ENCODE assay signal across 22 cellular contexts in the genomic region with DNA sequence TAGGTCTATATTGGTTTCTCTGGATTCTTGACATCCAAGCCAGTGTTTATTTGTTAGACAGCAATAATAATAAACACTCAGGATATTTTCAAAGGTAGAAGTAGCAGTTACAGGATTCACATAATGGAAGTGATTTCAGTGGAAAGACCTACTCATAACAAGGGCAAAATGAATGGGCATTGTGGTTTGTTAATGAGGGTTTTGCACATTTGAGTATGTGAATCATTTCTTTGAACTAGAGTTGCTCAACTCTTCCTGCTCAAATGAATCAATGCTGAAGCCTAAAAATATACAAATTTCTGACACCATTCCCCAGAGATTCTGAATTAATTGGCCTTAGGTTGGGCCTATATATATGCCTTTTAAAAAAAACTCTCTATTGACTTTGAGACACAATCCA. TPM values are rescaled to one million over a fixed set of nuclear protein-coding genes. Genes with fewer than 3 reads are reported as not detected.
A peak's percentile ranks its signal among the peaks of the same experiment; 100 is the strongest.
DNase-seq lines count a peak whose midpoint lies in the region; ATAC-seq, FAIRE-seq and TF ChIP-seq lines count a peak whose summit lies in the region.
"Had no signal": no experiment of that assay in that cellular context is flagged by ENCODE, and none has a peak within 500 bp of the region (broad histone marks: within the 10 kb centered on the region; RNA-seq: fewer than 3 reads in every experiment).

No MANE protein-coding gene starts in this region.

- no peak overlapping the region for H3T11ph ChIP-seq in H9 (ENCODE audit: low read length)

- no peak overlapping the region for H3K18ac ChIP-seq in H9 (ENCODE audit: insufficient read length, low read depth, low read length)

- H4K91ac ChIP-seq in H9 (ENCODE audit: insufficient read length, low read depth, low read length), result no peak overlapping the region

- H2AFZ ChIP-seq in GM23248, result no peak overlapping the region
- no peak overlapping the region for H2AFZ ChIP-seq in astrocyte (ENCODE audit: low read depth, low read length)
- H2AFZ ChIP-seq in H9 (ENCODE audit: low read length), result no peak overlapping the region

- H3K79me2 ChIP-seq in GM23248 (ENCODE audit: insufficient read depth) (no peaks in the 10 kb centered on the region), astrocyte (ENCODE audit: insufficient read depth, low read length) (no peaks in the 10 kb centered on the region), H9 (ENCODE audit: insufficient read depth, low read length) (no peaks in the 10 kb centered on the region)

- H4K20me1 ChIP-seq in GM23248 (ENCODE audit: insufficient read depth), result no peaks in the 10 kb centered on the region
- no peaks in the 10 kb centered on the region for H4K20me1 ChIP-seq in astrocyte (ENCODE audit: insufficient read depth, low read length)
- no peaks in the 10 kb centered on the region for H4K20me1 ChIP-seq in H9 (ENCODE audit: control insufficient read depth, insufficient read depth, insufficient read length)
- H4K20me1 ChIP-seq: BLaER1 had no signal

- no peak overlapping the region for H3K4ac ChIP-seq in H9 (ENCODE audit: low read depth, low read length)

- H2BK5ac ChIP-seq in H9 (ENCODE audit: insufficient read length, low read length), result no peak overlapping the region

- no peak overlapping the region for H3K9ac ChIP-seq in GM23248
- no peak overlapping the region for H3K9ac ChIP-seq in astrocyte (ENCODE audit: low read length)
- no peak overlapping the region for H3K9ac ChIP-seq in H9 (ENCODE audit: extremely low read depth, insufficient read length, low read length)
- H3K9ac ChIP-seq: BLaER1 had no signal

- H2BK15ac ChIP-seq in H9 (ENCODE audit: low read depth, low read length), result no peak overlapping the region

- intact Hi-C loops in Right ventricle myocardium superior (cut with DNase I), result no loop called here

- no peak overlapping the region for H3K56ac ChIP-seq in H9 (ENCODE audit: insufficient read length, low read depth, low read length)

- H2BK120ac ChIP-seq in H9 (ENCODE audit: low read depth, low read length, poor library complexity, severe bottlenecking), result no peak overlapping the region

- H3K27me3 Mint-ChIP-seq in astrocyte (ENCODE audit: low read depth, unreplicated experiment), result peaks cover 17% of the 10 kb centered on the region
- H3K27me3 Mint-ChIP-seq in H9 (ENCODE audit: low read depth), result peaks cover 38% of the 10 kb centered on the region

- H3K27ac ChIP-seq in GM23248 (no peak overlapping the region), astrocyte (ENCODE audit: low read depth, low read length) (no peak overlapping the region), H9 (ENCODE audit: insufficient read length, low read depth, low read length) (no peak overlapping the region)
- H3K27ac ChIP-seq: BLaER1, brain microvascular endothelial cell, dorsolateral prefrontal cortex, esophagus muscularis mucosa, tibial artery had no signal

- H3K27ac Mint-ChIP-seq in astrocyte (ENCODE audit: unreplicated experiment) (no peak overlapping the region), H9 (no peak overlapping the region)
- H3K27ac Mint-ChIP-seq: activated CD8-positive, alpha-beta memory T cell treated with anti-CD3 and anti-CD28 coated beads, Interleukin-2, amount 10 ng/mL, durations not matched to agents 7 days and 5 days; T-helper 2 cell treated with Interferon-gamma antibody and Interleukin-4, amounts not matched to agents 5 μg/mL and 100 μg/mL, for 36 hours had no signal

- in situ Hi-C loops in GM23248 (cut with MboI), result no loop called here

- H3K36me3 Mint-ChIP-seq in astrocyte (ENCODE audit: low read depth, unreplicated experiment) (no peaks in the 10 kb centered on the region), H9 (ENCODE audit: insufficient read depth in 1 of 3, low read depth in 3 of 3) (peaks cover 0 to 7% (median 2%) of the 10 kb centered on the region in 3 experiments; a peak in 2 of 7 replicates)
- H3K36me3 Mint-ChIP-seq: activated CD8-positive, alpha-beta memory T cell treated with anti-CD3 and anti-CD28 coated beads, Interleukin-2, amount 10 ng/mL, durations not matched to agents 7 days and 5 days had no signal

- no peaks in the 10 kb centered on the region for H3K9me2 ChIP-seq in GM23248 (ENCODE audit: insufficient read depth)

- H4K8ac ChIP-seq in H9 (replicated peaks; ENCODE audit: insufficient read length, low read depth, low read length), result no peak overlapping the region

- no peaks in the 10 kb centered on the region for H3K23me2 ChIP-seq in H9 (ENCODE audit: insufficient read length, low read depth, low read length, poor library complexity, severe bottlenecking)

- H3K4me2 ChIP-seq in GM23248 (ENCODE audit: unreplicated experiment) (no peak overlapping the region), astrocyte (ENCODE audit: low read length) (no peak overlapping the region), H9 (ENCODE audit: insufficient read depth, insufficient read length, low read length) (no peak overlapping the region)
- H3K4me2 ChIP-seq: BLaER1 had no signal

- H3K9me3 ChIP-seq in GM23248 (ENCODE audit: low read depth) (no peaks in the 10 kb centered on the region), astrocyte (ENCODE audit: insufficient read depth, low read depth, low read length) (no peaks in the 10 kb centered on the region), H9 (ENCODE audit: control insufficient read depth, low read depth, low read length) (no peaks in the 10 kb centered on the region)

- H2BK20ac ChIP-seq in H9 (ENCODE audit: low read depth, low read length, poor library complexity, severe bottlenecking), result no peak overlapping the region

- ATAC-seq in Right ventricle myocardium superior (ENCODE audit: poor library complexity), result no peak
- ATAC-seq: activated CD8-positive, alpha-beta memory T cell treated with anti-CD3 and anti-CD28 coated beads, Interleukin-2, amount 10 ng/mL, durations not matched to agents 7 days and 5 days had no signal

- H3F3A ChIP-seq in GM23248 (ENCODE audit: insufficient read depth), result no peaks in the 10 kb centered on the region

- H3K4me1 ChIP-seq in GM23248 (ENCODE audit: insufficient read depth) (no peaks in the 10 kb centered on the region), astrocyte (ENCODE audit: insufficient read depth, low read length) (no peaks in the 10 kb centered on the region), H9 (ENCODE audit: insufficient read depth, low read length) (no peaks in the 10 kb centered on the region; the same call in 1 of the 2 replicates)
- H3K4me1 ChIP-seq: tibial artery had no signal

- H3K23ac ChIP-seq in H9 (ENCODE audit: insufficient read length, low read depth, low read length), result no peak overlapping the region

- FAIRE-seq in astrocyte (lab: Jason Lieb, UNC), result no peak
- FAIRE-seq: HTR-8/SVneo had no signal

- TF ChIP-seq CTCF in astrocyte (IDR thresholded peaks at IDR 0.05; ENCODE audit: insufficient read depth, low read depth, low read length) (no peak), kidney epithelial cell (IDR thresholded peaks at IDR 0.05; ENCODE audit: insufficient read depth, low read length, poor library complexity, severe bottlenecking) (no peak), H9 (conservative IDR thresholded peaks at IDR 0.05) (no peak)

- DNase-seq in GM23248, result peak; percentile 1
- DNase-seq in MV-4-11 (lab: John Stamatoyannopoulos, UW), result peak; percentile 66
- peak; percentile 0 for DNase-seq in astrocyte (ENCODE audit: low read depth)
- DNase-seq in kidney epithelial cell (ENCODE audit: low read depth), result peak; percentile 23
- no peak for DNase-seq in H9
- DNase-seq in inferior parietal cortex (ENCODE audit: extremely low spot score), result no peak
- DNase-seq in Right ventricle myocardium superior, result no peak
- DNase-seq: activated CD8-positive, alpha-beta memory T cell treated with anti-CD3 and anti-CD28 coated beads, Interleukin-2, amount 10 ng/mL, durations not matched to agents 7 days and 5 days; activated naive CD4-positive, alpha-beta T cell; brain microvascular endothelial cell; dorsolateral prefrontal cortex; kidney glomerular epithelial cell; NCI-H1930; NCI-H524; stimulated activated CD4-positive, alpha-beta T cell treated with anti-CD3 and anti-CD28 coated beads, Interleukin-12 subunit alpha, Interleukin-12 subunit beta, amount 100 ng/mL, for 4 hours; tibial artery had no signal

- H2AK5ac ChIP-seq in H9 (ENCODE audit: insufficient read length, low read length), result no peak overlapping the region

- no peak overlapping the region for H3K14ac ChIP-seq in H9 (ENCODE audit: insufficient read depth, low read length)

- H3K36me3 ChIP-seq in GM23248 (ENCODE audit: low read depth) (no peaks in the 10 kb centered on the region), astrocyte (ENCODE audit: insufficient read depth, low read length) (no peaks in the 10 kb centered on the region), kidney epithelial cell (ENCODE audit: control insufficient read depth, insufficient read depth, low read length) (no peaks in the 10 kb centered on the region)
- H3K36me3 ChIP-seq: BLaER1, brain microvascular endothelial cell, esophagus muscularis mucosa, tibial artery had no signal

- no peak overlapping the region for H4K5ac ChIP-seq in H9 (ENCODE audit: insufficient read length, low read depth, low read length)

- H3K4me1 Mint-ChIP-seq in astrocyte (ENCODE audit: low read depth, unreplicated experiment) (peaks cover 3% of the 10 kb centered on the region), H9 (peaks cover 10 to 11% of the 10 kb centered on the region in 2 experiments; a peak in 3 of 4 replicates)

- no peak overlapping the region for H2BK12ac ChIP-seq in H9 (ENCODE audit: insufficient read length, low read depth, low read length)

- H3K4me3 Mint-ChIP-seq in astrocyte (ENCODE audit: unreplicated experiment), result no peak overlapping the region
- no peak overlapping the region for H3K4me3 Mint-ChIP-seq in H9
- H3K4me3 Mint-ChIP-seq: activated CD8-positive, alpha-beta memory T cell treated with anti-CD3 and anti-CD28 coated beads, Interleukin-2, amount 10 ng/mL, durations not matched to agents 7 days and 5 days; neural crest cell; T-helper 2 cell treated with Interferon-gamma antibody and Interleukin-4, amounts not matched to agents 5 μg/mL and 100 μg/mL, for 36 hours had no signal

- H3K4me3 ChIP-seq in GM23248, result no peak overlapping the region
- H3K4me3 ChIP-seq in astrocyte (ENCODE audit: insufficient read depth, low read depth, low read length), result no peak overlapping the region
- no peak overlapping the region for H3K4me3 ChIP-seq in kidney epithelial cell (ENCODE audit: low read depth, low read length)
- H3K4me3 ChIP-seq: BLaER1, dorsolateral prefrontal cortex, esophagus muscularis mucosa, tibial artery had no signal

- peaks cover 21% of the 10 kb centered on the region; the same call in 1 of the 2 replicates for H3K27me3 ChIP-seq in GM23248 (replicated peaks; ENCODE audit: insufficient read depth)
- peaks cover 18% of the 10 kb centered on the region for H3K27me3 ChIP-seq in astrocyte (ENCODE audit: insufficient read depth, low read length)
- H3K27me3 ChIP-seq in kidney epithelial cell (ENCODE audit: control insufficient read depth, insufficient read depth, low read length), result peaks cover 15% of the 10 kb centered on the region
- H3K27me3 ChIP-seq in H9 (ENCODE audit: insufficient read depth, low read length), result peaks cover 10% of the 10 kb centered on the region; the same call in 1 of the 2 replicates
- H3K27me3 ChIP-seq: BLaER1 had no signal

- H3K79me1 ChIP-seq in H9 (ENCODE audit: insufficient read depth, low read depth, low read length, poor library complexity, severe bottlenecking), result no peaks in the 10 kb centered on the region

- H3K9me3 Mint-ChIP-seq in astrocyte (ENCODE audit: unreplicated experiment) (peaks cover 8% of the 10 kb centered on the region), H9 (peaks cover 25 to 28% of the 10 kb centered on the region in 2 experiments)

RNA-seq across cellular contexts. Expression of a gene that starts 4.1 kb away (rescaled TPM):
- not detected in 2 replicates for total RNA-seq in GM23248 (2014; rRNA removed; shearing (Covaris generic))
- not detected in 2 replicates for polyA plus RNA-seq in GM23248 (2016; fragmentation: Nextera tagmentation; extraction: Ambion mirVana)
- total RNA-seq in astrocyte, result 0.02 and 0.05 TPM in 2 replicates
- not detected in 2 replicates for total RNA-seq in kidney epithelial cell
- total RNA-seq in H9 (2021), result 0.04 TPM in 2 replicates
- total RNA-seq in Right ventricle myocardium superior, result not detected
- total RNA-seq: esophagus muscularis mucosa, neural crest cell, SK-MEL-5 had no signal

Comparison
In these comparisons a context has a peak if more than half of its experiments do, and no peak if none do; other contexts are left out.
1. DNase-seq: peak in GM23248 (single experiment), MV-4-11 (single experiment), astrocyte (single experiment) and kidney epithelial cell (single experiment); none in H9 (single experiment), inferior parietal cortex (single experiment) and Right ventricle myocardium superior (single experiment).